1 cellular context compared by ENCODE assay signal in genomic region chr16:84487358-84487757, GRCh38.
TF ChIP-seq lines count a peak whose summit lies in the region.

No MANE protein-coding gene starts in this region.

TF ChIP-seq in WTC11, 78 proteins besides CTCF, POLR2A, EP300 and RAD21 (continued from another document):
- TF ChIP-seq ATF2 (CRISPR knock-in tag; IDR thresholded peaks at IDR 0.05; ENCODE audit: borderline replicate concordance, low read depth) (no peak), FOXP4 (CRISPR knock-in tag; IDR thresholded peaks at IDR 0.05) (no peak), SMAD3 (CRISPR knock-in tag; IDR thresholded peaks at IDR 0.05; ENCODE audit: borderline replicate concordance) (no peak), SOX15 (CRISPR knock-in tag; IDR thresholded peaks at IDR 0.05) (no peak), TP53 (CRISPR knock-in tag; IDR thresholded peaks at IDR 0.05) (no peak), CBFB (CRISPR knock-in tag; IDR thresholded peaks at IDR 0.05; ENCODE audit: low read depth) (no peak), SMAD4 (CRISPR knock-in tag; IDR thresholded peaks at IDR 0.05) (no peak), NR3C1 (CRISPR knock-in tag; conservative IDR thresholded peaks at IDR 0.05; ENCODE audit: low read depth) (no peak)
- TF ChIP-seq, protein P1, sequence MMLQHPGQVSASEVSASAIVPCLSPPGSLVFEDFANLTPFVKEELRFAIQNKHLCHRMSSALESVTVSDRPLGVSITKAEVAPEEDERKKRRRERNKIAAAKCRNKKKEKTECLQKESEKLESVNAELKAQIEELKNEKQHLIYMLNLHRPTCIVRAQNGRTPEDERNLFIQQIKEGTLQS (CRISPR knock-in tag; conservative IDR thresholded peaks at IDR 0.05): no peak
TF ChIP-seq in WTC11: peak in this region for 0.
